Comparison of ENCODE assay signal across 16 cellular contexts in the genomic region with DNA sequence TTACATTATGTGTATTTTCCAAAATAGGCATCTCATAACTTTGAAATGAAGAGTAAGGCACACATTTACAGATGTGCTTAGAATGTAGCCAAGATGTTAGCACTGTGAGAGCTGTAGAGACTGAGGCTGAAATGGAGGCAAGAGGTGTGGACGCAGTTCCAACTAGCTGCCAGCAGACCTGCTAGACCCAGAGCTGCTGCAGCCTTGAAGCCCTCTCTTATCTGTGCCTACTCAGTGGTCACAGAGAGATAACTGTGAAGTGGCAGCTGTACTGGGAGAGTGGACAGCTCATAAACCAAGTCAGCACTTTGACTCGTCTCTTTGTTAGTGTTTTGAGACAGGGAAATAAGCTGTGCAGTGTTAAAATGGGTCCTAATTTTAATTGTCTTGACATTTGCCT.
"Had no signal": no experiment of that assay in that cellular context is flagged by ENCODE, and none has a peak within 500 bp of the region (broad histone marks: within the 10 kb centered on the region; RNA-seq: fewer than 3 reads in every experiment).

No MANE protein-coding gene starts in this region.

- H3K27ac ChIP-seq: ascending aorta, breast epithelium, epithelial cell of prostate, psoas muscle, spleen, uterus had no signal

- H3K4me1 ChIP-seq: ascending aorta, breast epithelium, psoas muscle, spleen, uterus had no signal

- H3K27me3 ChIP-seq: ascending aorta, breast epithelium, spleen, uterus had no signal

- H3K4me3 ChIP-seq: ascending aorta, breast epithelium, psoas muscle, spleen, uterus had no signal

- H3K36me3 ChIP-seq: ascending aorta, breast epithelium, spleen, uterus had no signal

- H3K9me3 ChIP-seq: ascending aorta, breast epithelium, psoas muscle, spleen, uterus had no signal

- FAIRE-seq: frontal cortex, keratinocyte had no signal

- DNase-seq: activated CD4-positive, alpha-beta T cell treated with anti-CD3 and anti-CD28 coated beads, Interleukin-2, amount 50 U/mL, for 48 hours; activated CD4-positive, CD25-positive, alpha-beta regulatory T cell treated with anti-CD3 and anti-CD28 coated beads, Interleukin-2, amount 50 U/mL, for 72 hours; activated CD8-positive, alpha-beta memory T cell treated with anti-CD3 and anti-CD28 coated beads, Interleukin-2, amount 10 ng/mL, durations not matched to agents 7 days and 5 days; activated naive CD4-positive, alpha-beta T cell treated with anti-CD3 and anti-CD28 coated beads, Interleukin-2, amount 10 ng/mL, durations not matched to agents 7 days and 5 days; activated T-cell treated with anti-CD3 and anti-CD28 coated beads, Interleukin-2, amount 50 U/mL, for 1 hour; effector memory CD4-positive, alpha-beta T cell; head of caudate nucleus; psoas muscle; spleen; stimulated activated naive CD8-positive, alpha-beta T cell treated with anti-CD3 and anti-CD28 coated beads, Interleukin-15, amount 100 ng/mL, for 72 hours; uterus had no signal
